Comparison of ENCODE assay signal across 1 cellular context in genomic region chr6:31795616-31796298, GRCh38.
A peak's percentile ranks its signal among the peaks of the same experiment; 100 is the strongest.
TF ChIP-seq lines count a peak whose summit lies in the region.

TSS of gene VARS1 (minus strand) at chr6:31795752. CDS start at chr6:31795217, 535 bp downstream.

TF ChIP-seq in HepG2, 621 proteins besides CTCF, POLR2A, EP300 and RAD21 (continued from another document and continues in another):
- peak; percentile 26; the same call in 1 of the 2 replicates for TF ChIP-seq RERE (CRISPR knock-in tag; IDR thresholded peaks at IDR 0.05; ENCODE audit: low read depth)
- peak; percentile 71 for TF ChIP-seq KMT2A (CRISPR knock-in tag; IDR thresholded peaks at IDR 0.05)
- no peak for TF ChIP-seq ZNF30 (CRISPR knock-in tag; IDR thresholded peaks at IDR 0.05)
- TF ChIP-seq GZF1 (CRISPR knock-in tag; IDR thresholded peaks at IDR 0.05) = 0 out of 2 replicates have a peak, but pooled peaks have one; percentile 47
- peak; percentile 100 for TF ChIP-seq MXD1 (CRISPR knock-in tag; IDR thresholded peaks at IDR 0.05)
- TF ChIP-seq SOX13 (IDR thresholded peaks at IDR 0.05) = no peak
- peak in 1 of 2 experiments; percentile 34; a peak in 2 of 4 replicates for TF ChIP-seq SOX13 (CRISPR knock-in tag; conservative IDR thresholded peaks at IDR 0.05 in 1 of 2, IDR thresholded peaks at IDR 0.05 in 1 of 2)
- TF ChIP-seq ZMYM3 (CRISPR knock-in tag; IDR thresholded peaks at IDR 0.05) = peak; percentile 94
- TF ChIP-seq HNF1B (CRISPR knock-in tag; IDR thresholded peaks at IDR 0.05) = peak; percentile 60
- TF ChIP-seq ZFP41 (CRISPR knock-in tag; IDR thresholded peaks at IDR 0.05; ENCODE audit: borderline replicate concordance) = peak; percentile 35; the same call in 1 of the 2 replicates
- peak in 1 of 2 experiments; percentile 68; a peak in 1 of 4 replicates for TF ChIP-seq NR2F1 (CRISPR knock-in tag; IDR thresholded peaks at IDR 0.05)
- no peak for TF ChIP-seq SOX6 (IDR thresholded peaks at IDR 0.05)
- peak; percentile 80 for TF ChIP-seq SOX6 (CRISPR knock-in tag; IDR thresholded peaks at IDR 0.05)
- TF ChIP-seq NRL (CRISPR knock-in tag; IDR thresholded peaks at IDR 0.05; ENCODE audit: borderline replicate concordance) = peak; percentile 59
- TF ChIP-seq PREB (CRISPR knock-in tag; IDR thresholded peaks at IDR 0.05) = 0 out of 2 replicates have a peak, but pooled peaks have one; percentile 32
- TF ChIP-seq HDAC2 (CRISPR knock-in tag; IDR thresholded peaks at IDR 0.05) = peak; percentile 14; the same call in 1 of the 2 replicates
- peak; percentile 82; the same call in 1 of the 2 replicates for TF ChIP-seq ELF4 (CRISPR knock-in tag; IDR thresholded peaks at IDR 0.05; ENCODE audit: borderline replicate concordance)
- TF ChIP-seq SNAPC5 (CRISPR knock-in tag; IDR thresholded peaks at IDR 0.05; ENCODE audit: borderline replicate concordance) = no peak
- peak; percentile 86; the same call in 1 of the 2 replicates for TF ChIP-seq CBX5 (CRISPR knock-in tag; IDR thresholded peaks at IDR 0.05; ENCODE audit: borderline replicate concordance)
- peak; percentile 13; the same call in 1 of the 2 replicates for TF ChIP-seq ZNF232 (CRISPR knock-in tag; IDR thresholded peaks at IDR 0.05; ENCODE audit: borderline replicate concordance)
- TF ChIP-seq KMT2B (CRISPR knock-in tag; IDR thresholded peaks at IDR 0.05) = no peak
- peak; percentile 71; the same call in 1 of the 2 replicates for TF ChIP-seq DR1 (CRISPR knock-in tag; IDR thresholded peaks at IDR 0.05)
- no peak for TF ChIP-seq ZNF644 (CRISPR knock-in tag; IDR thresholded peaks at IDR 0.05; ENCODE audit: low read depth)
- TF ChIP-seq SALL2 (CRISPR knock-in tag; IDR thresholded peaks at IDR 0.05) = peak; percentile 95
- peak; percentile 89 for TF ChIP-seq POGZ (CRISPR knock-in tag; IDR thresholded peaks at IDR 0.05)
- TF ChIP-seq ZNF34 (CRISPR knock-in tag; IDR thresholded peaks at IDR 0.05; ENCODE audit: borderline replicate concordance) = peak; percentile 94; the same call in 1 of the 2 replicates
- TF ChIP-seq ZBTB42 (CRISPR knock-in tag; IDR thresholded peaks at IDR 0.05) = 0 out of 2 replicates have a peak, but pooled peaks have one; percentile 9
- TF ChIP-seq ARID2 (CRISPR knock-in tag; IDR thresholded peaks at IDR 0.05; ENCODE audit: borderline replicate concordance) = 0 out of 2 replicates have a peak, but pooled peaks have one; percentile 65
- TF ChIP-seq ARID5B (CRISPR knock-in tag; IDR thresholded peaks at IDR 0.05) = peak; percentile 60; the same call in 1 of the 2 replicates
- TF ChIP-seq ZNF12 (CRISPR knock-in tag; IDR thresholded peaks at IDR 0.05) = peak; percentile 25; the same call in 1 of the 2 replicates
- peak; percentile 47 for TF ChIP-seq ZNF407 (CRISPR knock-in tag; IDR thresholded peaks at IDR 0.05; ENCODE audit: not compliant biosample characterization)
- peak; percentile 43 for TF ChIP-seq BRF2 (CRISPR knock-in tag; IDR thresholded peaks at IDR 0.05)
